8 cellular contexts compared by ENCODE assay signal in the genomic region with DNA sequence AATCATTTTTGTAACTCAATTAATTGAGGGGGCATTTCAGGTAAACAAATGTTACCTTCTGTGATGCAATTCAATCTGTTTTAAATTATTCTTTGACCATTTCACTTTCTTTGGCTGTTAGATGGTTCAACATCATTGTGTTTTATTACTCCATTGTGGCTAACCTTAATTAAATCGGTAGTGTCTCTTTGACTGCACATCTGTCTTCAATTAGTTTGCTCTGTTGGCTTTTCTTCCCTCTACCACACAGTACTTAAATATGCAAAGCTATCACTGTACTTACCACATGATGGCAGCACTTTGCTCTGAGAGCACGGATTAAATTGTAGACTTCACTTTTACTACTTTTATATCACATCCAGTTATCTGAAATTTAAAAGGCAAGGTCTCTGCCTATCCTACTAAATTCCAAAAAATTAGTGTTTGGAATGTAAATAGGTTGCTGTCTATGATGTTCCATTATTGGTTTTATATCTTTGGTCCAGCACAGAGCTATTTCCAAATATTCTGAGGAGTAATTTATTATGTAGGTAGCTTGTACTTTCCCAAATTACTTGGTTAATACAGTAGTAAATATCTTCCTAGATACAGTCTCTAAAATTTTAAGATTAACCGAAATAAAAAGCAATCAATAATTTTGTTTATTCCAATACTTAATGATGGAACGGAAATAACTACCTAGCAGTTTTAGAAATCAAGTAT.
DNase-seq lines count a peak whose midpoint lies in the region; ATAC-seq and TF ChIP-seq lines count a peak whose summit lies in the region.

No MANE protein-coding gene starts in this region.

- ATAC-seq in GM18520 (IDR thresholded peaks at IDR 0.05; ENCODE audit: unreplicated experiment) = peak; percentile 68
- peak; percentile 96 for ATAC-seq in HG03159 (IDR thresholded peaks at IDR 0.05; ENCODE audit: unreplicated experiment)

- TF ChIP-seq CTCF in astrocyte of the cerebellum (IDR thresholded peaks at IDR 0.05; ENCODE audit: low read depth, low read length, missing control alignments) (peak; percentile 73), suprapubic skin (IDR thresholded peaks at IDR 0.05) (peak in 1 of 2 donors; percentile 38)

- in situ Hi-C loops in astrocyte of the cerebellum (cut with HindIII; ENCODE audit: low sequenced_read_pairs) = no loop called here

- 25% methylated on average over 4 of the region's 4 CpGs for WGBS in suprapubic skin

- no peak for TF ChIP-seq POLR2A in suprapubic skin (IDR thresholded peaks at IDR 0.05)

- H3K9me3 ChIP-seq in suprapubic skin = no peaks in the 10 kb centered on the region

- no peak overlapping the region for H3K4me3 ChIP-seq in astrocyte of the cerebellum (ENCODE audit: low read depth, low read length)
- H3K4me3 ChIP-seq in suprapubic skin = no peak overlapping the region

- H3K4me1 ChIP-seq in suprapubic skin = no peaks in the 10 kb centered on the region

- TF ChIP-seq EP300 in suprapubic skin (IDR thresholded peaks at IDR 0.05) = no peak

- no peaks in the 10 kb centered on the region for H3K36me3 ChIP-seq in suprapubic skin

- H3K27ac ChIP-seq in suprapubic skin = no peak overlapping the region

- peak; percentile 68 to 73 for DNase-seq in AML-193 (lab: John Stamatoyannopoulos, UW)
- peak; percentile 51 to 70 for DNase-seq in NCI-H446 (lab: John Stamatoyannopoulos, UW)
- DNase-seq in astrocyte of the cerebellum (ENCODE audit: low read depth) = peak; percentile 93
- DNase-seq in kidney tubule cell (ENCODE audit: low spot score) = peak; percentile 62
- no peak for DNase-seq in suprapubic skin (ENCODE audit: low spot score in 2 of 2)
- DNase-seq in activated CD4-positive, alpha-beta T cell treated with anti-CD3 and anti-CD28 coated beads for 1 hour = no peak

- no peaks in the 10 kb centered on the region for H3K27me3 ChIP-seq in suprapubic skin

Comparison
In these comparisons a context has a peak if more than half of its experiments do, and no peak if none do; other contexts are left out.
1. DNase-seq: peak in AML-193 (2 of 2), NCI-H446 (2 of 2), astrocyte of the cerebellum (single experiment) and kidney tubule cell (single experiment); none in suprapubic skin (0 of 2) and activated CD4-positive, alpha-beta T cell treated with anti-CD3 and anti-CD28 coated beads for 1 hour (single experiment).